11 cellular contexts compared by ENCODE assay signal in the genomic region with DNA sequence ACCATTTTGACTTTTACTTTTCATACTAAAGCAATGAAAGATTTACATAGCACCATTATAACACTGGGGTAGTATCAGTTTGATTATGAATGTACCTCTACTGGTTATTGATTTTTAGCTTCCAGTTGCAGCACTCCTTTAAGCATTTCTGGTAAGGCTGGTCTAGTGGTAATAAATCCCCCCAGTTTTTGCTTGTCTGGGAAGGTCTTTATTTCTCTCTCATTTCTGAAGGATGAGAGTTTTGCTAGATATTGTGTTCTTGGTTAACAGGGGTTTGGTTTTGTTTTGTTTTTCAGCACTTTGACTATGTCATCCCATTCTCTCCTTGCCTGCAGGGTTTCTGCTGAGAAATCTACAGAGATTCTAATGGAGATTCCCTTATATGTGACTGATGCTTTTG. TPM values are rescaled to one million over a fixed set of nuclear protein-coding genes. Genes with fewer than 3 reads are reported as not detected.
"Had no signal": no experiment of that assay in that cellular context is flagged by ENCODE, and none has a peak within 500 bp of the region (broad histone marks: within the 10 kb centered on the region; RNA-seq: fewer than 3 reads in every experiment).

No MANE protein-coding gene starts in this region.

- H3K4me2 ChIP-seq: GM23338 had no signal

- H3K36me3 ChIP-seq: HAP-1 had no signal

- H3K4me3 Mint-ChIP-seq: GM23338, H9, HFFc6 had no signal

- ATAC-seq: GM23338, HCT116 had no signal

- H3K9ac ChIP-seq: GM23248 had no signal

- H3K27ac Mint-ChIP-seq: GM23338, H9, HFFc6 had no signal

- H2AFZ ChIP-seq: GM23248, GM23338 had no signal

- H3K27ac ChIP-seq: GM23248 had no signal

- H3K9me3 ChIP-seq: HAP-1 had no signal

- DNase-seq: GM23248, GOT3, H7, H9, HCEC 1CT, HFFc6 had no signal

- H3K4me3 ChIP-seq: GM23248, GM23338, HAP-1 had no signal

- FAIRE-seq: H1, H54 had no signal

- H3K4me1 Mint-ChIP-seq: GM23338 had no signal

RNA-seq across cellular contexts. Expression of gene IGFBPL1, which starts 26.9 kb away (rescaled TPM):
- total RNA-seq: HFFc6 had no signal
